Comparison of ENCODE assay signal across 10 cellular contexts in genomic region chr13:112908342-112908741, GRCh38.
"Had no signal": no experiment of that assay in that cellular context is flagged by ENCODE, and none has a peak within 500 bp of the region (broad histone marks: within the 10 kb centered on the region; RNA-seq: fewer than 3 reads in every experiment).

No MANE protein-coding gene starts in this region.

- H3K36me3 ChIP-seq: brain microvascular endothelial cell had no signal

- DNase-seq: activated CD4-positive, alpha-beta T cell treated with anti-CD3 and anti-CD28 coated beads, Interleukin-2, amount 50 U/mL, for 1 hour; activated CD4-positive, CD25-positive, alpha-beta regulatory T cell; activated naive CD4-positive, alpha-beta T cell; activated T-cell treated with anti-CD3 and anti-CD28 coated beads for 4 hours; brain microvascular endothelial cell; effector memory CD4-positive, alpha-beta T cell; foreskin fibroblast; stimulated activated CD4-positive, alpha-beta T cell treated with anti-CD3 and anti-CD28 coated beads, Interleukin-1b, Interleukin-23, amount 100 ng/mL, for 48 hours had no signal

- H3K27me3 ChIP-seq: brain microvascular endothelial cell had no signal

- H3K4me3 Mint-ChIP-seq: neural crest cell; T-helper 1 cell treated with Interleukin-12 subunit alpha and Interleukin-12 subunit beta and Interleukin-4 antibody, amounts not matched to agents 30 μg/mL and 1 μg/mL, for 36 hours had no signal

- H3K27ac Mint-ChIP-seq: T-helper 1 cell treated with Interleukin-12 subunit alpha and Interleukin-12 subunit beta and Interleukin-4 antibody, amounts not matched to agents 30 μg/mL and 1 μg/mL, for 36 hours had no signal

- H3K27ac ChIP-seq: brain microvascular endothelial cell had no signal
